ENCODE assay signal across 9 cellular contexts in the genomic region with DNA sequence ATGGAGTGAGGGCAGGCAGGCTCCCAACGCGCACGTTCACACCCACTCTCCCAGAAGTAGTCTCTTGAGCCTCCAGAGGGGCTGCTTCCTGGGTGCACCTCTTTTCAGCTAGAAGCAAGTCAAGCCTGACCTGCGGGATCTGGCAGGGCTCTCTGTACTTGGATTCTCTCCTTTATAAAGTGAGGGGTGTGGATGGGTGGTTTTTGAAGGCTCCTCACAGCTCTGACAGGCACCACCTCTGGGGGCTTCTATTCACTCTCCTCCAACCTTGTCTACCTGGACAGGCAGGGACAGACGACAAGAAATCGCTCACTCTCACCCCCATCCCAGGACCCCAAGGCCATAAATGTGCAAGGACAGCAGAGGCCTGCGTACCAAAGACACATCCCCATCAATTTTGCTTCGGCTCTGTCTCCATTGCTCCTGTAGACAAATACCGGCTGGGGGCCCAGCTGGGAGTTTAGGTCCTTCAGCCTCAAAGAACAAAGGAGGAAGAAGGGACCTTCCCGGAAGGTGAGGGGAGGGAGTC. TPM values are rescaled to one million over a fixed set of nuclear protein-coding genes. Genes with fewer than 3 reads are reported as not detected.
DNase-seq lines count a peak whose midpoint lies in the region; FAIRE-seq and TF ChIP-seq lines count a peak whose summit lies in the region.
"Had no signal": no experiment of that assay in that cellular context is flagged by ENCODE, and none has a peak within 500 bp of the region (broad histone marks: within the 10 kb centered on the region; RNA-seq: fewer than 3 reads in every experiment).

No MANE protein-coding gene starts in this region.

- peak overlapping the region; percentile 79 for H3K27ac Mint-ChIP-seq in activated naive CD4-positive, alpha-beta T cell treated with anti-CD3 and anti-CD28 coated beads, Interleukin-2, amount 10 ng/mL, durations not matched to agents 7 days and 5 days
- H3K27ac Mint-ChIP-seq in astrocyte (ENCODE audit: unreplicated experiment) (peak overlapping the region; percentile 95), mesothelial cell of epicardium (peak overlapping the region; percentile 98)

- no peaks in the 10 kb centered on the region for H3K9me3 ChIP-seq in astrocyte (ENCODE audit: insufficient read depth, low read depth, low read length)
- H3K9me3 ChIP-seq in tibial artery, result no peaks in the 10 kb centered on the region

- peaks cover 41% of the 10 kb centered on the region for H3K79me2 ChIP-seq in astrocyte (ENCODE audit: insufficient read depth, low read length)

- peak overlapping the region; percentile 84 for H2AFZ ChIP-seq in astrocyte (ENCODE audit: low read depth, low read length)

- H3K27me3 Mint-ChIP-seq in activated naive CD4-positive, alpha-beta T cell treated with anti-CD3 and anti-CD28 coated beads, Interleukin-2, amount 10 ng/mL, durations not matched to agents 7 days and 5 days, result peaks cover 44% of the 10 kb centered on the region
- H3K27me3 Mint-ChIP-seq in astrocyte (ENCODE audit: low read depth, unreplicated experiment), result peaks cover 19% of the 10 kb centered on the region
- H3K27me3 Mint-ChIP-seq in mesothelial cell of epicardium (ENCODE audit: low read depth), result peaks cover 21% of the 10 kb centered on the region

- H3K36me3 ChIP-seq in astrocyte (ENCODE audit: insufficient read depth, low read length) (peaks cover 3% of the 10 kb centered on the region), tibial artery (peaks cover 0 to 7% (median 6%) of the 10 kb centered on the region in 3 donors)

- no peak overlapping the region for H3K4me3 ChIP-seq in astrocyte (ENCODE audit: insufficient read depth, low read depth, low read length)
- peak overlapping the region; percentile 83 to 96 for H3K4me3 ChIP-seq in tibial artery

- no peak for DNase-seq in activated naive CD4-positive, alpha-beta T cell treated with anti-CD3 and anti-CD28 coated beads, Interleukin-2, amount 10 ng/mL, durations not matched to agents 7 days and 5 days
- DNase-seq in activated naive CD4-positive, alpha-beta T cell treated with anti-CD3 and anti-CD28 coated beads, Interleukin-2, amount 50 U/mL, for 16 hours, result no peak
- DNase-seq in astrocyte (ENCODE audit: low read depth) (no peak), mesothelial cell of epicardium (ENCODE audit: low spot score in 2 of 2, unreplicated experiment in 2 of 2) (no peak), tibial artery (no peak), DMS53 treated with DMSO at 0.1 percent for 48 hours (lab: John Stamatoyannopoulos, UW; ENCODE audit: unreplicated experiment) (no peak), COLO668 (lab: John Stamatoyannopoulos, UW; ENCODE audit: unreplicated experiment) (no peak), NCI-H1694 (lab: John Stamatoyannopoulos, UW) (no peak)
- DNase-seq: SIG-M5 had no signal

- H3K4me1 ChIP-seq in astrocyte (ENCODE audit: insufficient read depth, low read length), result peaks cover 13% of the 10 kb centered on the region
- peaks cover 0 to 36% (median 32%) of the 10 kb centered on the region in 4 donors for H3K4me1 ChIP-seq in tibial artery

- CTCF ChIA-PET in activated naive CD4-positive, alpha-beta T cell treated with anti-CD3 and anti-CD28 coated beads, Interleukin-2, amount 10 ng/mL, durations not matched to agents 7 days and 5 days (lab: Charles Lee), result no interaction called here

- intact Hi-C loops in tibial artery (cut with DNase I; ENCODE audit: low total_unique reads), result loop anchor here (5.0 to 10.0 kb wide), 3 partner anchors 228 to 1025 kb away; partner anchors contain the start of genes MRPS23, MTMR4 and TRIM37

- H3K4me1 Mint-ChIP-seq in activated naive CD4-positive, alpha-beta T cell treated with anti-CD3 and anti-CD28 coated beads, Interleukin-2, amount 10 ng/mL, durations not matched to agents 7 days and 5 days, result peaks cover 34% of the 10 kb centered on the region
- peaks cover 23% of the 10 kb centered on the region for H3K4me1 Mint-ChIP-seq in astrocyte (ENCODE audit: low read depth, unreplicated experiment)
- H3K4me1 Mint-ChIP-seq in mesothelial cell of epicardium, result peaks cover 47% of the 10 kb centered on the region

- peaks cover 4% of the 10 kb centered on the region for H3K27me3 ChIP-seq in astrocyte (ENCODE audit: insufficient read depth, low read length)
- no peaks in the 10 kb centered on the region for H3K27me3 ChIP-seq in tibial artery

- peak overlapping the region; percentile 76 for H3K4me2 ChIP-seq in astrocyte (ENCODE audit: low read length)

- no peak for FAIRE-seq in astrocyte (lab: Jason Lieb, UNC)

- TF ChIP-seq CTCF in astrocyte (IDR thresholded peaks at IDR 0.05; ENCODE audit: insufficient read depth, low read depth, low read length) (no peak), mesothelial cell of epicardium (IDR thresholded peaks at IDR 0.05; ENCODE audit: unreplicated experiment) (no peak), tibial artery (IDR thresholded peaks at IDR 0.05) (no peak)

- peak overlapping the region; percentile 61 for H3K9ac ChIP-seq in astrocyte (ENCODE audit: low read length)

- peaks cover 21% of the 10 kb centered on the region for H3K36me3 Mint-ChIP-seq in activated naive CD4-positive, alpha-beta T cell treated with anti-CD3 and anti-CD28 coated beads, Interleukin-2, amount 10 ng/mL, durations not matched to agents 7 days and 5 days
- peaks cover 2% of the 10 kb centered on the region for H3K36me3 Mint-ChIP-seq in astrocyte (ENCODE audit: low read depth, unreplicated experiment)
- peaks cover 7% of the 10 kb centered on the region for H3K36me3 Mint-ChIP-seq in mesothelial cell of epicardium

- peak overlapping the region; percentile 43 for H3K27ac ChIP-seq in astrocyte (ENCODE audit: low read depth, low read length)
- peak overlapping the region; percentile 92 to 96 for H3K27ac ChIP-seq in tibial artery

- H4K20me1 ChIP-seq in astrocyte (ENCODE audit: insufficient read depth, low read length), result peaks cover 40% of the 10 kb centered on the region

- peak overlapping the region; percentile 26 for H3K4me3 Mint-ChIP-seq in activated naive CD4-positive, alpha-beta T cell treated with anti-CD3 and anti-CD28 coated beads, Interleukin-2, amount 10 ng/mL, durations not matched to agents 7 days and 5 days
- H3K4me3 Mint-ChIP-seq in astrocyte (ENCODE audit: unreplicated experiment), result peak overlapping the region; percentile 75
- peak overlapping the region; percentile 57 for H3K4me3 Mint-ChIP-seq in mesothelial cell of epicardium

- H3K9me3 Mint-ChIP-seq in activated naive CD4-positive, alpha-beta T cell treated with anti-CD3 and anti-CD28 coated beads, Interleukin-2, amount 10 ng/mL, durations not matched to agents 7 days and 5 days, result no peaks in the 10 kb centered on the region
- peaks cover 3% of the 10 kb centered on the region for H3K9me3 Mint-ChIP-seq in astrocyte (ENCODE audit: unreplicated experiment)
- H3K9me3 Mint-ChIP-seq in mesothelial cell of epicardium, result no peaks in the 10 kb centered on the region

RNA-seq across cellular contexts. Expression of gene DYNLL2, which starts 0.8 kb away (rescaled TPM):
- total RNA-seq in astrocyte, result 24.9 and 29.4 TPM in 2 replicates
- total RNA-seq in mesothelial cell of epicardium, result 43.3 to 44.3 TPM (median 43.5 TPM) in 3 replicates
